In genomic region chr4:176376032-176376614, GRCh38 we compare ENCODE assay signal across 10 cellular contexts. TPM values are rescaled to one million over a fixed set of nuclear protein-coding genes. Genes with fewer than 3 reads are reported as not detected.
DNase-seq lines count a peak whose midpoint lies in the region; ATAC-seq and TF ChIP-seq lines count a peak whose summit lies in the region.
"Had no signal": no experiment of that assay in that cellular context is flagged by ENCODE, and none has a peak within 500 bp of the region (broad histone marks: within the 10 kb centered on the region; RNA-seq: fewer than 3 reads in every experiment).

No MANE protein-coding gene starts in this region.

- H3K4me1 Mint-ChIP-seq in neural crest cell: no peaks in the 10 kb centered on the region
- H3K4me1 Mint-ChIP-seq: memory B cell had no signal

- H3K4me3 ChIP-seq in GM06990 (replicated peaks; ENCODE audit: low read depth, low read length) (no peak overlapping the region), cardiac fibroblast (replicated peaks in 1 of 2; ENCODE audit: low read depth in 2 of 2, low read length in 2 of 2) (no peak overlapping the region), aorta (ENCODE audit: low read length in 2 of 2) (no peak overlapping the region)
- H3K4me3 ChIP-seq: SJSA1 had no signal

- no peaks in the 10 kb centered on the region for H3K4me1 ChIP-seq in aorta (ENCODE audit: control insufficient read depth in 1 of 2, insufficient read depth in 2 of 2, low read length in 2 of 2)
- H3K4me1 ChIP-seq: SJSA1 had no signal

- peaks cover 3% of the 10 kb centered on the region for H3K27me3 Mint-ChIP-seq in neural crest cell (ENCODE audit: low read depth)

- no peaks in the 10 kb centered on the region for H3K36me3 Mint-ChIP-seq in neural crest cell (ENCODE audit: low read depth)
- H3K36me3 Mint-ChIP-seq: memory B cell had no signal

- no peaks in the 10 kb centered on the region for H3K9me3 ChIP-seq in aorta (ENCODE audit: control insufficient read depth, low read length)
- H3K9me3 ChIP-seq: SJSA1 had no signal

- no peak for DNase-seq in GM06990 (ENCODE audit: extremely low read depth, insufficient read length)
- peak; percentile 29 for DNase-seq in LHCN-M2 (ENCODE audit: low read depth)
- peak; percentile 53 to 54 for DNase-seq in cardiac fibroblast (ENCODE audit: low read depth in 2 of 2)
- DNase-seq in neural crest cell (ENCODE audit: low read depth, low spot score): no peak
- no peak for DNase-seq in stimulated activated CD4-positive, alpha-beta T cell treated with anti-CD3 and anti-CD28 coated beads, Interleukin-4, amount 100 ng/mL, for 1 hour
- DNase-seq in aorta: no peak
- no peak for DNase-seq in activated CD8-positive, alpha-beta memory T cell treated with anti-CD3 and anti-CD28 coated beads for 24 hours

- H3K36me3 ChIP-seq in GM06990 (ENCODE audit: control insufficient read depth, insufficient read depth, low read length): no peaks in the 10 kb centered on the region
- no peaks in the 10 kb centered on the region for H3K36me3 ChIP-seq in aorta (ENCODE audit: control insufficient read depth in 1 of 2, insufficient read depth in 2 of 2, low read length in 1 of 2)
- H3K36me3 ChIP-seq: SJSA1 had no signal

- peak; percentile 40 for TF ChIP-seq CTCF in GM06990 (IDR thresholded peaks at IDR 0.05; ENCODE audit: insufficient read depth, low read length, poor library complexity, severe bottlenecking)
- TF ChIP-seq CTCF in cardiac fibroblast (IDR thresholded peaks at IDR 0.05; ENCODE audit: low read depth, low read length): peak; percentile 45
- peak; percentile 78 for TF ChIP-seq CTCF in neural crest cell (conservative IDR thresholded peaks at IDR 0.05)

- no peak overlapping the region for H3K4me3 Mint-ChIP-seq in neural crest cell
- H3K4me3 Mint-ChIP-seq: memory B cell had no signal

- H3K9me3 Mint-ChIP-seq in neural crest cell: no peaks in the 10 kb centered on the region
- H3K9me3 Mint-ChIP-seq: memory B cell had no signal

- H3K27me3 ChIP-seq in GM06990 (replicated peaks; ENCODE audit: control insufficient read depth, insufficient read depth, low read length) (no peaks in the 10 kb centered on the region), aorta (ENCODE audit: control insufficient read depth in 1 of 2, insufficient read depth in 2 of 2, low read length in 1 of 2) (no peaks in the 10 kb centered on the region)
- H3K27me3 ChIP-seq: SJSA1 had no signal

- ATAC-seq in aorta (ENCODE audit: low FRiP score) (no peak), GM21390 (IDR thresholded peaks at IDR 0.05; ENCODE audit: unreplicated experiment) (no peak)

- 7 to 9% methylated on average over 2 of the region's 2 CpGs for WGBS in aorta, 2 donors

- intact Hi-C loops in aorta (cut with DNase I): loop anchor here (5.0 to 10.0 kb wide), 2 partner anchors 669 to 671 kb away; no protein-coding TSS in a partner anchor

- H3K27ac Mint-ChIP-seq in neural crest cell (ENCODE audit: unreplicated experiment): no peak overlapping the region
- H3K27ac Mint-ChIP-seq: memory B cell had no signal

- H3K27ac ChIP-seq in aorta (ENCODE audit: low read depth in 1 of 2, low read length in 2 of 2): no peak overlapping the region
- H3K27ac ChIP-seq: SJSA1 had no signal

RNA-seq across cellular contexts. Expression of gene SPCS3, which starts 56.4 kb away (rescaled TPM):
- total RNA-seq in LHCN-M2 (2014; rRNA removed) (94.5 and 95.1 TPM in 2 replicates), neural crest cell (97.9 and 108 TPM in 2 replicates), aorta (100 to 1,000 TPM; 124 to 168 TPM)
- 47.9 TPM for polyA plus RNA-seq in LHCN-M2 (2012)
- polyA plus RNA-seq in aorta: 10 to 100 TPM; 25.2 to 28.2 TPM

Comparison
In these comparisons a context has a peak if more than half of its experiments do, and no peak if none do; other contexts are left out.
1. DNase-seq: peak in LHCN-M2 (single experiment) and cardiac fibroblast (2 of 2); none in GM06990 (single experiment), neural crest cell (single experiment), stimulated activated CD4-positive, alpha-beta T cell treated with anti-CD3 and anti-CD28 coated beads, Interleukin-4, amount 100 ng/mL, for 1 hour (single experiment), aorta (0 of 2) and activated CD8-positive, alpha-beta memory T cell treated with anti-CD3 and anti-CD28 coated beads for 24 hours (single experiment).
2. Peak in every context shown above with its lines, with median percentiles within 50 percentile points of each other: CTCF ChIP-seq.